Comparison of ENCODE assay signal across 9 cellular contexts in genomic region chr12:87667378-87667777, GRCh38.
DNase-seq lines count a peak whose midpoint lies in the region; FAIRE-seq and TF ChIP-seq lines count a peak whose summit lies in the region.
"Had no signal": no experiment of that assay in that cellular context is flagged by ENCODE, and none has a peak within 500 bp of the region (broad histone marks: within the 10 kb centered on the region; RNA-seq: fewer than 3 reads in every experiment).

No MANE protein-coding gene starts in this region.

- H3K9me3 ChIP-seq in GM23248 (ENCODE audit: low read depth) (no peaks in the 10 kb centered on the region), H1 (ENCODE audit: insufficient read depth in 2 of 2, low read depth in 1 of 2, low read length in 1 of 2) (no peaks in the 10 kb centered on the region)

- no peak overlapping the region for H4K8ac ChIP-seq in H1 (ENCODE audit: extremely low read depth, insufficient read depth, low read length)

- H3K27me3 ChIP-seq in GM23248 (replicated peaks; ENCODE audit: insufficient read depth) (no peaks in the 10 kb centered on the region), H1 (replicated peaks in 1 of 4; ENCODE audit: control insufficient read depth in 3 of 4, extremely low read depth in 1 of 4, insufficient read depth in 3 of 4, low read length in 3 of 4) (no peaks in the 10 kb centered on the region)

- no peak overlapping the region for H3K23ac ChIP-seq in H1 (ENCODE audit: insufficient read length)

- no peak overlapping the region for H2BK120ac ChIP-seq in H1 (replicated peaks; ENCODE audit: low read depth, low read length)

- no peaks in the 10 kb centered on the region for H3K23me2 ChIP-seq in H1 (ENCODE audit: low read depth, low read length)

- H3K4me2 ChIP-seq in GM23248 (ENCODE audit: unreplicated experiment) (no peak overlapping the region), H1 (ENCODE audit: insufficient read depth in 1 of 2, low read depth in 2 of 2, low read length in 2 of 2) (no peak overlapping the region)

- H3K36me3 ChIP-seq in GM23248 (ENCODE audit: low read depth) (no peaks in the 10 kb centered on the region), H1 (ENCODE audit: control insufficient read depth in 2 of 4, insufficient read depth in 4 of 4, low read length in 3 of 4) (no peaks in the 10 kb centered on the region)

- no peak overlapping the region for H2BK20ac ChIP-seq in H1 (ENCODE audit: low read length)

- no peaks in the 10 kb centered on the region for H3K79me1 ChIP-seq in H1 (ENCODE audit: low read depth, low read length)

- H2BK5ac ChIP-seq in H1 (ENCODE audit: low read depth, low read length) = no peak overlapping the region

- H3K79me2 ChIP-seq in GM23248 (ENCODE audit: insufficient read depth) (no peaks in the 10 kb centered on the region), H1 (ENCODE audit: control insufficient read depth in 1 of 2, insufficient read depth in 2 of 2, low read length in 2 of 2) (no peaks in the 10 kb centered on the region)

- no peak overlapping the region for H2AK5ac ChIP-seq in H1 (ENCODE audit: low read depth, low read length)

- 13 to 19% methylated on average over 2 of the region's 2 CpGs for WGBS in GM23248 (ENCODE audit: low coverage in 1 of 2, low lambda C conversion rate in 2 of 2, missing lambda C conversion rate in 2 of 2), 2 experiments
- WGBS in H1 (ENCODE audit: extremely low coverage in 1 of 2, insufficient coverage in 1 of 2, insufficient read length in 1 of 2, insufficient replicate concordance in 2 of 2, low coverage in 1 of 2, low lambda C conversion rate in 2 of 2, missing lambda C conversion rate in 1 of 2), 2 experiments = 78% methylated on average over 2 of the region's 2 CpGs; no CpG with 5 or more reads in 1 of the 2 experiments

- no peak for TF ChIP-seq POLR2A in H1 (IDR thresholded peaks at IDR 0.05; ENCODE audit: control extremely low read depth in 1 of 2, low read depth in 2 of 2, low read length in 2 of 2)

- in situ Hi-C loops in GM23248 (cut with MboI) = no loop called here

- no peak overlapping the region for H4K91ac ChIP-seq in H1 (replicated peaks; ENCODE audit: insufficient read length, low read length)

- H3K4ac ChIP-seq in H1 (replicated peaks; ENCODE audit: insufficient read length, low read depth, low read length) = no peak overlapping the region

- H3K27ac ChIP-seq in GM23248 (no peak overlapping the region), H1 (ENCODE audit: low read depth, low read length) (no peak overlapping the region)

- TF ChIP-seq EP300 in H1 (IDR thresholded peaks at IDR 0.05; ENCODE audit: borderline replicate concordance in 1 of 2, low read depth in 2 of 2, low read length in 2 of 2) = no peak

- CTCF ChIA-PET in H1 (lab: Charles Lee; ENCODE audit: partially characterized antibody) = interaction anchor here (0.9 kb wide), 1 partner anchor 14 kb away, joined by 3 read pairs; no protein-coding TSS in a partner anchor

- no peak overlapping the region for H3K18ac ChIP-seq in H1 (ENCODE audit: extremely low read depth, low read length)

- intact Hi-C loops in head of caudate nucleus (cut with DNase I) = no loop called here

- no peak overlapping the region for H3K14ac ChIP-seq in H1 (ENCODE audit: insufficient read length)

- H2BK12ac ChIP-seq in H1 (ENCODE audit: low read depth, low read length) = no peak overlapping the region

- H2AFZ ChIP-seq in GM23248 = no peak overlapping the region
- no peak overlapping the region for H2AFZ ChIP-seq in H1 (ENCODE audit: low read length)

- H4K20me1 ChIP-seq in GM23248 (ENCODE audit: insufficient read depth) = no peaks in the 10 kb centered on the region
- no peaks in the 10 kb centered on the region for H4K20me1 ChIP-seq in H1 (replicated peaks in 1 of 2; ENCODE audit: control insufficient read depth in 1 of 2, insufficient read depth in 2 of 2, low read length in 2 of 2)

- H3K9ac ChIP-seq in GM23248 (no peak overlapping the region), H1 (replicated peaks in 1 of 4; ENCODE audit: extremely low read depth in 1 of 4, low read depth in 3 of 4, low read length in 3 of 4) (no peak overlapping the region)

- peak; percentile 23 to 37; a peak in 2 of 4 replicates for TF ChIP-seq RAD21 in H1 (IDR thresholded peaks at IDR 0.05 in 1 of 2, conservative IDR thresholded peaks at IDR 0.05 in 1 of 2; ENCODE audit: low read depth in 2 of 2, low read length in 2 of 2)

- H3K4me3 ChIP-seq in GM23248 = no peak overlapping the region
- no peak overlapping the region for H3K4me3 ChIP-seq in H1 (ENCODE audit: extremely low read depth in 1 of 4, insufficient read depth in 2 of 4, low read depth in 3 of 4, low read length in 4 of 4)

- no peak for FAIRE-seq in H1 (lab: Jason Lieb, UNC)

- no peaks in the 10 kb centered on the region for H3F3A ChIP-seq in GM23248 (ENCODE audit: insufficient read depth)

- H3K4me1 ChIP-seq in GM23248 (ENCODE audit: insufficient read depth) = 0 out of 2 replicates have a peak, but pooled peaks cover 3% of the 10 kb centered on the region
- no peaks in the 10 kb centered on the region for H3K4me1 ChIP-seq in H1 (replicated peaks in 1 of 4; ENCODE audit: control insufficient read depth in 3 of 4, insufficient read depth in 4 of 4, low read length in 3 of 4)

- no peak overlapping the region for H3K56ac ChIP-seq in H1 (replicated peaks; ENCODE audit: insufficient read length, low read depth, low read length)

- no peaks in the 10 kb centered on the region for H3K9me2 ChIP-seq in GM23248 (ENCODE audit: insufficient read depth)

- no peak for TF ChIP-seq CTCF in H1 (IDR thresholded peaks at IDR 0.05; ENCODE audit: control extremely low read depth in 1 of 3, insufficient read depth in 1 of 3, low read depth in 1 of 3, low read length in 3 of 3)

- POLR2A ChIA-PET in H1 (lab: Charles Lee; ENCODE audit: partially characterized antibody) = no interaction called here

- peak; percentile 46 for DNase-seq in GM23248
- peak; percentile 61 for DNase-seq in NCI-H748 treated with DMSO at 0.1 percent for 48 hours (lab: John Stamatoyannopoulos, UW)
- DNase-seq in H1 (ENCODE audit: low read depth in 1 of 2, low spot score in 2 of 2) = no peak
- DNase-seq in pons (ENCODE audit: low spot score) = peak; percentile 11
- DNase-seq in occipital lobe (lab: John Stamatoyannopoulos, UW) = no peak
- no peak for DNase-seq in head of caudate nucleus
- no peak for DNase-seq in HK-2 (ENCODE audit: unreplicated experiment)
- DNase-seq: activated CD4-positive, alpha-beta T cell treated with anti-CD3 and anti-CD28 coated beads for 48 hours; central memory CD4-positive, alpha-beta T cell had no signal

- no peak overlapping the region for H4K5ac ChIP-seq in H1 (ENCODE audit: insufficient read length, low read depth, low read length)

- H2BK15ac ChIP-seq in H1 (ENCODE audit: low read length) = no peak overlapping the region

TF ChIP-seq in H1, 55 proteins besides CTCF, POLR2A, EP300 and RAD21:
- TF ChIP-seq, protein P1, sequence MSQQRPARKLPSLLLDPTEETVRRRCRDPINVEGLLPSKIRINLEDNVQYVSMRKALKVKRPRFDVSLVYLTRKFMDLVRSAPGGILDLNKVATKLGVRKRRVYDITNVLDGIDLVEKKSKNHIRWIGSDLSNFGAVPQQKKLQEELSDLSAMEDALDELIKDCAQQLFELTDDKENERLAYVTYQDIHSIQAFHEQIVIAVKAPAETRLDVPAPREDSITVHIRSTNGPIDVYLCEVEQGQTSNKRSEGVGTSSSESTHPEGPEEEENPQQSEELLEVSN (IDR thresholded peaks at IDR 0.05) = no peak

Comparison
In these comparisons a context has a peak if more than half of its experiments do, and no peak if none do; other contexts are left out.
1. DNase-seq: peak in GM23248 (single experiment), NCI-H748 treated with DMSO at 0.1 percent for 48 hours (single experiment) and pons (single experiment); none in H1 (0 of 2), occipital lobe (single experiment), head of caudate nucleus (0 of 42) and HK-2 (single experiment).